In the genomic region with DNA sequence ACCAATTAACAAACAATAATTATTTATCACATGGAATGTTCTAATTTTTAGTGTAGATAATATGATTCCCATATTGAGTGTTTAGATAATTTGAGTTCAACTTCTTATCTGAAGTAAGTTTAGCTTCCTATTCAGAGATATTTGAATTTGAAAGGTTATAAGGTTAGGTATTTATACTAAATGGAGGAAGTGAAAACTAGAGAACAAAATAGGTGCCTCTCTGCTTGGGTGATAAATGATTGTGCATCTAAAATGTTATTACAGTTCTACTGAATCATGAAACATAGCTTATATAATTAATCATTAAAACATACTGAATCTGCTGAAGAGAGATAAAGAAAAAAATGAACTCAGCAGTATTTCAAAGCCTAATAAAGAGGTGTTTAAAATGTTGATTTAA, we compare ENCODE assay signal across 23 cellular contexts.
DNase-seq lines count a peak whose midpoint lies in the region; ATAC-seq, FAIRE-seq and TF ChIP-seq lines count a peak whose summit lies in the region.
"Had no signal": no experiment of that assay in that cellular context is flagged by ENCODE, and none has a peak within 500 bp of the region (broad histone marks: within the 10 kb centered on the region; RNA-seq: fewer than 3 reads in every experiment).

No MANE protein-coding gene starts in this region.

- DNase-seq in NOMO-1 (lab: John Stamatoyannopoulos, UW; ENCODE audit: unreplicated experiment in 2 of 2) = no peak
- no peak for DNase-seq in osteoblast (ENCODE audit: insufficient read length, low spot score, missing footprints)
- no peak for DNase-seq in frontal cortex (ENCODE audit: low spot score in 2 of 2)
- DNase-seq in medulla oblongata (ENCODE audit: extremely low spot score) = no peak
- DNase-seq: activated CD8-positive, alpha-beta T cell treated with anti-CD3 and anti-CD28 coated beads for 36 hours; activated T-cell treated with anti-CD3 and anti-CD28 coated beads, Interleukin-2, amount 50 U/mL, for 4 hours; DMS153; endodermal cell; heart left ventricle; lower lobe of right lung; naive B cell; NCI-H774; PC-3; SIG-M5; stimulated activated CD4-positive, alpha-beta T cell treated with anti-CD3 and anti-CD28 coated beads, Interleukin-1b, Interleukin-23, amount 100 ng/mL, for 48 hours; T-helper 1 cell had no signal

- no peak for FAIRE-seq in frontal cortex (lab: Jason Lieb, UNC)
- FAIRE-seq: colon had no signal

- peaks cover 3% of the 10 kb centered on the region for H3K9me3 ChIP-seq in osteoblast (ENCODE audit: low read depth, low read length)
- H3K9me3 ChIP-seq: heart left ventricle, lower lobe of right lung had no signal

- H3K27me3 ChIP-seq in osteoblast (ENCODE audit: insufficient read depth, low read length) = no peaks in the 10 kb centered on the region
- H3K27me3 ChIP-seq: heart left ventricle had no signal

- peak; percentile 76 for ATAC-seq in GM18498 (IDR thresholded peaks at IDR 0.05; ENCODE audit: unreplicated experiment)
- peak; percentile 79 for ATAC-seq in GM19395 (IDR thresholded peaks at IDR 0.05; ENCODE audit: unreplicated experiment)
- peak; percentile 83 for ATAC-seq in HG02870 (IDR thresholded peaks at IDR 0.05; ENCODE audit: unreplicated experiment)
- peak; percentile 57 for ATAC-seq in HG03442 (IDR thresholded peaks at IDR 0.05; ENCODE audit: unreplicated experiment)
- ATAC-seq: activated CD8-positive, alpha-beta T cell treated with anti-CD3 and anti-CD28 coated beads for 36 hours; activated T-cell treated with anti-CD3 and anti-CD28 coated beads, Interleukin-2, amount 50 U/mL, for 4 hours; heart left ventricle; lower lobe of right lung; PC-3; WTC11 had no signal

- no peaks in the 10 kb centered on the region for H4K20me1 ChIP-seq in osteoblast (ENCODE audit: insufficient read depth, low read length)

- no peak overlapping the region for H2AFZ ChIP-seq in osteoblast (ENCODE audit: low read length)

- no peaks in the 10 kb centered on the region for H3K36me3 ChIP-seq in osteoblast (ENCODE audit: insufficient read depth, low read length)
- H3K36me3 ChIP-seq: heart left ventricle, lower lobe of right lung had no signal

- no peaks in the 10 kb centered on the region for H3K4me1 ChIP-seq in osteoblast (ENCODE audit: insufficient read depth, low read length)
- H3K4me1 ChIP-seq: heart left ventricle, lower lobe of right lung had no signal

- no peaks in the 10 kb centered on the region for H3K79me2 ChIP-seq in osteoblast (ENCODE audit: insufficient read depth, low read length)

- TF ChIP-seq CTCF in osteoblast (IDR thresholded peaks at IDR 0.05; ENCODE audit: extremely low read depth, low read depth, low read length) = no peak

- H3K4me3 ChIP-seq in osteoblast (ENCODE audit: insufficient read depth, low read length) = no peak overlapping the region
- H3K4me3 ChIP-seq: heart left ventricle, lower lobe of right lung had no signal

- H3K27ac ChIP-seq in osteoblast (ENCODE audit: low read depth, low read length) = no peak overlapping the region
- H3K27ac ChIP-seq: C4-2B, heart left ventricle, lower lobe of right lung had no signal

- no peak overlapping the region for H3K4me2 ChIP-seq in osteoblast (ENCODE audit: insufficient read depth, low read length)
